ENCODE assay signal across 6 cellular contexts in the genomic region with DNA sequence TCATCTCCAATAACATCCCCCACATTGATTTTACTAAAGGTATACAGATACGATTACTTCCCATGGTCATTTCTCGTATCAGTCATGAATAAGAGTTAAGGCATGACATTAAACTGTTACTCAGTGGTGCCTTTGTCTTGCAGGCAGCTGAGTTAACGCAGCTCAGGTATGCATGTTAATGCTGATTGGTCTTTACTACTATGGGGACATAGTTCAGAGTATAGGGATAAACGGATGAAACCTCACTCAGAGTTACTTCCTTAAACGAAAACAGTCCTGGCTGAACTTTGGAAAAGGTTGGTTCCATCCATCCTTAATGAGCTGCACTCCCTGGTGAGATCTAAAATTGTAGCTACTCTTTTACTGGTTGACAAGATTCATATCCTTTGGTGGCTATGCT.
"Had no signal": no experiment of that assay in that cellular context is flagged by ENCODE, and none has a peak within 500 bp of the region (broad histone marks: within the 10 kb centered on the region; RNA-seq: fewer than 3 reads in every experiment).

No MANE protein-coding gene starts in this region.

- H3K36me3 Mint-ChIP-seq: IgD-negative memory B cell had no signal

- FAIRE-seq: HTR-8/SVneo had no signal

- H3K4me3 Mint-ChIP-seq: H9, IgD-negative memory B cell had no signal

- H3K9ac ChIP-seq: GM23248 had no signal

- H3K4me3 ChIP-seq: GM23248 had no signal

- H3K27ac Mint-ChIP-seq: H9, IgD-negative memory B cell had no signal

- DNase-seq: GM23248, H9, HCEC 1CT, KBM-7 had no signal

- H2AFZ ChIP-seq: GM23248 had no signal

- H3K27ac ChIP-seq: GM23248 had no signal
